ENCODE assay signal across 1 cellular context in genomic region chr22:25655536-25655935, GRCh38.
A peak's percentile ranks its signal among the peaks of the same experiment; 100 is the strongest.
TF ChIP-seq lines count a peak whose summit lies in the region.

No MANE protein-coding gene starts in this region.

TF ChIP-seq in GM12878, 131 proteins besides CTCF, POLR2A, EP300 and RAD21:
- peak; percentile 36; the same call in 1 of the 2 replicates for TF ChIP-seq JUNB (IDR thresholded peaks at IDR 0.05)
- no peak for TF ChIP-seq GABPA (IDR thresholded peaks at IDR 0.05; ENCODE audit: low read depth)
